Comparison of ENCODE assay signal across 20 cellular contexts in the genomic region with DNA sequence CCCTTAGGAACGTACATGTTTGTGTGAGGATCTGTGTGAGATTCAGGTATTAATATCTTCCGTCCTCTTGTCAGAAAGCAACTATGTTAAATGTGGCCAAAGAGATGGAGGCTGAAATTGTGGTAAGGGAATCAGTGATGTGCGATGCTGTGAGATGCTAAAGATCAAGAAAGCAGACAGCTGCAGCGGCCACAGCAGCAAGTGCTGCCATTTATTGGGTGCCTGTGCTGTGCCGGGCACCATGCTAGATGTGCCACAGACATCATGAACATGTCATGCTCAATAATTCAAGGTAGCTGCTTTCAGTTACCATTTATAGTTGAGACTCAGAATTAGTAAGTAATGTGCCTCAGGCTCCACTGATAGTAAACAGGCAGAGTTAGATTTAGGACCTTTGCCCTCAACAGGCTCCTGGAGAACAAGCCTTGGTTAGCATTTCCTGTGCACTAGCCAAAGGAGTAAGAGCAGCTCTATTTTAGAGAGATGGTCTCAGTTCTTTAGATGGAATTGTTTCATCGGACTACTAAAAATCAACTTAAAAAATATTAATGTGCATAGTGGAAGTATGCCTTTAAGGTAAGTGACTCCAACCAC.
"Had no signal": no experiment of that assay in that cellular context is flagged by ENCODE, and none has a peak within 500 bp of the region (broad histone marks: within the 10 kb centered on the region; RNA-seq: fewer than 3 reads in every experiment).

No MANE protein-coding gene starts in this region.

- H3K4me3 ChIP-seq: colonic mucosa, lower lobe of right lung, sigmoid colon, spleen, thoracic aorta, upper lobe of right lung had no signal

- H3K9me3 Mint-ChIP-seq: activated naive CD4-positive, alpha-beta T cell treated with anti-CD3 and anti-CD28 coated beads for 36 hours had no signal

- H3K27ac Mint-ChIP-seq: activated CD4-positive, alpha-beta T cell treated with anti-CD3 and anti-CD28 coated beads for 36 hours; activated naive CD4-positive, alpha-beta T cell treated with anti-CD3 and anti-CD28 coated beads for 36 hours; activated naive CD8-positive, alpha-beta T cell treated with anti-CD3 and anti-CD28 coated beads, Interleukin-2, amount 10 ng/mL, durations not matched to agents 7 days and 5 days; nephron progenitor cell; WTC11 had no signal

- H3K36me3 ChIP-seq: colonic mucosa had no signal

- H3K27me3 Mint-ChIP-seq: activated CD4-positive, alpha-beta T cell treated with anti-CD3 and anti-CD28 coated beads for 36 hours; activated naive CD8-positive, alpha-beta T cell treated with anti-CD3 and anti-CD28 coated beads, Interleukin-2, amount 10 ng/mL, durations not matched to agents 7 days and 5 days had no signal

- H3K4me3 Mint-ChIP-seq: activated CD4-positive, alpha-beta T cell treated with anti-CD3 and anti-CD28 coated beads for 36 hours; activated naive CD4-positive, alpha-beta T cell treated with anti-CD3 and anti-CD28 coated beads for 36 hours; activated naive CD8-positive, alpha-beta T cell treated with anti-CD3 and anti-CD28 coated beads, Interleukin-2, amount 10 ng/mL, durations not matched to agents 7 days and 5 days; nephron progenitor cell; WTC11 had no signal

- H3K4me1 Mint-ChIP-seq: nephron progenitor cell had no signal

- H3K9me3 ChIP-seq: colonic mucosa, lower lobe of right lung, sigmoid colon, spleen, thoracic aorta, upper lobe of right lung had no signal

- DNase-seq: activated CD4-positive, alpha-beta T cell treated with anti-CD3 and anti-CD28 coated beads for 36 hours; activated CD4-positive, alpha-beta T cell treated with anti-CD3 and anti-CD28 coated beads, Interleukin-2, amount 50 U/mL, for 48 hours; activated naive CD4-positive, alpha-beta T cell treated with anti-CD3 and anti-CD28 coated beads for 36 hours; activated naive CD8-positive, alpha-beta T cell treated with anti-CD3 and anti-CD28 coated beads, Interleukin-2, amount 10 ng/mL, durations not matched to agents 7 days and 5 days; activated T-cell treated with anti-CD3 and anti-CD28 coated beads, Interleukin-2, amount 50 U/mL, for 48 hours; amygdala; lower lobe of right lung; mesendoderm; nephron progenitor cell; nucleus accumbens; sigmoid colon; spleen; stimulated activated CD4-positive, alpha-beta T cell treated with anti-CD3 and anti-CD28 coated beads, Interleukin-4, amount 100 ng/mL, for 1 hour; stimulated activated naive CD4-positive, alpha-beta T cell; T-helper 1 cell; upper lobe of right lung had no signal

- H3K4me1 ChIP-seq: spleen, upper lobe of right lung had no signal

- ATAC-seq: activated CD4-positive, alpha-beta T cell treated with anti-CD3 and anti-CD28 coated beads for 36 hours; lower lobe of right lung; upper lobe of right lung; WTC11 had no signal

- H3K27ac ChIP-seq: colonic mucosa, lower lobe of right lung, parathyroid adenoma, sigmoid colon, spleen, thoracic aorta, upper lobe of right lung had no signal

- H3K27me3 ChIP-seq: colonic mucosa, sigmoid colon, spleen, upper lobe of right lung had no signal
